Comparison of ENCODE assay signal across 8 cellular contexts in the genomic region with DNA sequence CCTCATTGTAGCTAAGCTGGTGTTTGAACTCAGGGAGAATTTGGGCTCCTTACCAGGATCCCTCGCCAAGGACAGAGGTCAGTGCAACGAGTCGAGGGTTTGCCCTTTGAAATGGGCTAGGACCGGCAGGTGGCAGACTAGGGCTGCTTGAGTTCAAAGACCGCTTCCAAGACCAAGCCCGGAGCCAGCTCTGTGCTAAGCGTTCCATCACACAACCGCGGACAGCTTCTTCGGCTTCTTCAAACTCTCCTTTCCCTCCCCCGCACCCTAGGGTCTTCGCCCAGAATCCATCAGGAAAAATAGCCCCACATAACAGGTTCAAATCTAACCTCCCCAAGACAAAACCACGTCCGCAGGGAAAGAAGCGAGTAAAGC. TPM values are rescaled to one million over a fixed set of nuclear protein-coding genes. Genes with fewer than 3 reads are reported as not detected.
A peak's percentile ranks its signal among the peaks of the same experiment; 100 is the strongest.
DNase-seq lines count a peak whose midpoint lies in the region; ATAC-seq and TF ChIP-seq lines count a peak whose summit lies in the region.

No MANE protein-coding gene starts in this region.

- peak; percentile 91 for ATAC-seq in GM21529 (IDR thresholded peaks at IDR 0.05; ENCODE audit: unreplicated experiment)
- peak; percentile 82 to 90 for ATAC-seq in activated naive CD4-positive, alpha-beta T cell treated with anti-CD3 and anti-CD28 coated beads, Interleukin-2, amount 50 U/mL, for 72 hours

- H4K20me1 ChIP-seq in SK-N-SH (ENCODE audit: insufficient read depth) = no peaks in the 10 kb centered on the region

- H3K9me3 Mint-ChIP-seq in activated naive CD4-positive, alpha-beta T cell treated with anti-CD3 and anti-CD28 coated beads, Interleukin-2, amount 50 U/mL, for 72 hours = no peaks in the 10 kb centered on the region

- peaks cover 5% of the 10 kb centered on the region for H3F3A ChIP-seq in SK-N-SH (replicated peaks; ENCODE audit: insufficient read depth)

- no peaks in the 10 kb centered on the region for H3K9me3 ChIP-seq in SK-N-SH
- H3K9me3 ChIP-seq in thymus (ENCODE audit: control insufficient read depth) = no peaks in the 10 kb centered on the region

- 0% methylated on average over 12 of the region's 15 CpGs for WGBS in SK-N-SH (ENCODE audit: low lambda C conversion rate)
- 2% methylated on average over 15 of the region's 15 CpGs for WGBS in thymus

- TF ChIP-seq CTCF in LNCAP (IDR thresholded peaks at IDR 0.05) = peak; percentile 78
- TF ChIP-seq CTCF in SK-N-SH (IDR thresholded peaks at IDR 0.05) = peak; percentile 77

- H3K27ac Mint-ChIP-seq in activated naive CD4-positive, alpha-beta T cell treated with anti-CD3 and anti-CD28 coated beads, Interleukin-2, amount 50 U/mL, for 72 hours = peak overlapping the region; percentile 52 to 56

- no peak for TF ChIP-seq EP300 in SK-N-SH (IDR thresholded peaks at IDR 0.05; ENCODE audit: borderline replicate concordance in 1 of 2, low read depth in 1 of 2, low read length in 1 of 2)

- POLR2A ChIA-PET in SK-N-SH (lab: Yijun Ruan, JAX) = interaction anchor here (1.2 kb wide), 1 partner anchor 9 kb away, joined by 3 read pairs; no protein-coding TSS in a partner anchor

- DNase-seq in DMS114 treated with DMSO at 0.1 percent for 48 hours (lab: John Stamatoyannopoulos, UW; ENCODE audit: unreplicated experiment) = peak; percentile 51
- DNase-seq in SK-N-SH = peak; percentile 87
- peak; percentile 73 for DNase-seq in activated naive CD4-positive, alpha-beta T cell treated with anti-CD3 and anti-CD28 coated beads, Interleukin-2, amount 50 U/mL, for 72 hours (ENCODE audit: low spot score in 2 of 2)
- DNase-seq in head of caudate nucleus = peak; percentile 78 to 95 (median 88)
- peak; percentile 40 for DNase-seq in occipital lobe (lab: John Stamatoyannopoulos, UW)

- no peaks in the 10 kb centered on the region for H3K9me2 ChIP-seq in SK-N-SH

- no peak overlapping the region for H3K9ac ChIP-seq in SK-N-SH

- no peak overlapping the region for H3K27ac ChIP-seq in SK-N-SH (ENCODE audit: low read depth in 2 of 2, low read length in 1 of 2)
- H3K27ac ChIP-seq in thymus (ENCODE audit: low read depth) = peak overlapping the region; percentile 42

- H3K4me1 ChIP-seq in SK-N-SH (ENCODE audit: control insufficient read depth in 1 of 2, insufficient read depth in 2 of 2, low read depth in 1 of 2, low read length in 1 of 2) (peaks cover 0 to 11% of the 10 kb centered on the region in 2 experiments; a peak in 1 of 4 replicates), thymus (ENCODE audit: control insufficient read depth, insufficient read depth, low read length) (peaks cover 7% of the 10 kb centered on the region)

- H3K4me2 ChIP-seq in SK-N-SH = peak overlapping the region; percentile 100

- CTCF ChIA-PET in SK-N-SH (lab: Yijun Ruan, JAX) = interaction anchor here (0.5 to 15.0 kb wide), 52 partner anchors 9 to 809 kb away, joined by 3 to 439 read pairs (median 4); a partner anchor contains a TSS

- intact Hi-C loops in head of caudate nucleus (cut with DNase I) = loop anchor here (2.0 kb wide), 1 partner anchor 77 kb away; no protein-coding TSS in a partner anchor

- H3K79me2 ChIP-seq in SK-N-SH (ENCODE audit: insufficient read depth) = no peaks in the 10 kb centered on the region

- peaks cover 35% of the 10 kb centered on the region for H3K27me3 ChIP-seq in SK-N-SH (ENCODE audit: insufficient read depth)
- no peaks in the 10 kb centered on the region for H3K27me3 ChIP-seq in thymus (ENCODE audit: control insufficient read depth, insufficient read depth)

- peak; percentile 89 for TF ChIP-seq RAD21 in SK-N-SH (IDR thresholded peaks at IDR 0.05; ENCODE audit: low read length)

- H3K36me3 ChIP-seq in SK-N-SH (replicated peaks in 1 of 2; ENCODE audit: control insufficient read depth in 1 of 2, insufficient read depth in 2 of 2, low read length in 1 of 2) (no peaks in the 10 kb centered on the region), thymus (ENCODE audit: control insufficient read depth, insufficient read depth) (no peaks in the 10 kb centered on the region)

- H3K4me3 ChIP-seq in SK-N-SH (ENCODE audit: low read depth in 2 of 2, low read length in 1 of 2) = peak overlapping the region; percentile 57 to 82
- H3K4me3 ChIP-seq in thymus (ENCODE audit: low read length) = peak overlapping the region; percentile 51

- H2AFZ ChIP-seq in SK-N-SH (ENCODE audit: low read depth) = peak overlapping the region; percentile 99

- peaks cover 4 to 5% of the 10 kb centered on the region in 2 donors for H3K36me3 Mint-ChIP-seq in activated naive CD4-positive, alpha-beta T cell treated with anti-CD3 and anti-CD28 coated beads, Interleukin-2, amount 50 U/mL, for 72 hours

TF ChIP-seq in SK-N-SH, 30 proteins besides CTCF, POLR2A, EP300 and RAD21:
- TF ChIP-seq, protein P1, sequence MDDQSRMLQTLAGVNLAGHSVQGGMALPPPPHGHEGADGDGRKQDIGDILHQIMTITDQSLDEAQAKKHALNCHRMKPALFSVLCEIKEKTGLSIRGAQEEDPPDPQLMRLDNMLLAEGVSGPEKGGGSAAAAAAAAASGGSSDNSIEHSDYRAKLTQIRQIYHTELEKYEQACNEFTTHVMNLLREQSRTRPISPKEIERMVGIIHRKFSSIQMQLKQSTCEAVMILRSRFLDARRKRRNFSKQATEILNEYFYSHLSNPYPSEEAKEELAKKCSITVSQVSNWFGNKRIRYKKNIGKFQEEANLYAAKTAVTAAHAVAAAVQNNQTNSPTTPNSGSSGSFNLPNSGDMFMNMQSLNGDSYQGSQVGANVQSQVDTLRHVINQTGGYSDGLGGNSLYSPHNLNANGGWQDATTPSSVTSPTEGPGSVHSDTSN (IDR thresholded peaks at IDR 0.05) = no peak
- TF ChIP-seq EZH2phosphoT487 (IDR thresholded peaks at IDR 0.05; ENCODE audit: borderline replicate concordance, low read depth) = no peak
- no peak for TF ChIP-seq RXRA (IDR thresholded peaks at IDR 0.05; ENCODE audit: borderline replicate concordance, low read depth)
- TF ChIP-seq MEF2A (IDR thresholded peaks at IDR 0.05; ENCODE audit: borderline replicate concordance, low read depth) = no peak
- no peak for TF ChIP-seq TCF12 (IDR thresholded peaks at IDR 0.05)
- TF ChIP-seq SMC3 (IDR thresholded peaks at IDR 0.05; ENCODE audit: low read depth, low read length) = peak; percentile 91
- 0 out of 2 replicates have a peak, but pooled peaks have one; percentile 6 for TF ChIP-seq MXI1 (IDR thresholded peaks at IDR 0.05; ENCODE audit: low read depth, low read length)
- TF ChIP-seq, protein P2, sequence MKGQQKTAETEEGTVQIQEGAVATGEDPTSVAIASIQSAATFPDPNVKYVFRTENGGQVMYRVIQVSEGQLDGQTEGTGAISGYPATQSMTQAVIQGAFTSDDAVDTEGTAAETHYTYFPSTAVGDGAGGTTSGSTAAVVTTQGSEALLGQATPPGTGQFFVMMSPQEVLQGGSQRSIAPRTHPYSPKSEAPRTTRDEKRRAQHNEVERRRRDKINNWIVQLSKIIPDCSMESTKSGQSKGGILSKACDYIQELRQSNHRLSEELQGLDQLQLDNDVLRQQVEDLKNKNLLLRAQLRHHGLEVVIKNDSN (IDR thresholded peaks at IDR 0.05; ENCODE audit: borderline replicate concordance, low read depth) = no peak
- TF ChIP-seq, protein P3, sequence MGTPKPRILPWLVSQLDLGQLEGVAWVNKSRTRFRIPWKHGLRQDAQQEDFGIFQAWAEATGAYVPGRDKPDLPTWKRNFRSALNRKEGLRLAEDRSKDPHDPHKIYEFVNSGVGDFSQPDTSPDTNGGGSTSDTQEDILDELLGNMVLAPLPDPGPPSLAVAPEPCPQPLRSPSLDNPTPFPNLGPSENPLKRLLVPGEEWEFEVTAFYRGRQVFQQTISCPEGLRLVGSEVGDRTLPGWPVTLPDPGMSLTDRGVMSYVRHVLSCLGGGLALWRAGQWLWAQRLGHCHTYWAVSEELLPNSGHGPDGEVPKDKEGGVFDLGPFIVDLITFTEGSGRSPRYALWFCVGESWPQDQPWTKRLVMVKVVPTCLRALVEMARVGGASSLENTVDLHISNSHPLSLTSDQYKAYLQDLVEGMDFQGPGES (IDR thresholded peaks at IDR 0.05; ENCODE audit: low read depth, low read length) = no peak
TF ChIP-seq in SK-N-SH: peak in this region for 2.

RNA-seq across cellular contexts. Expression of a gene that starts 0.7 kb away (rescaled TPM):
- 0.05 and 0.08 TPM in 2 replicates for polyA plus RNA-seq in SK-N-SH (2012; rRNA removed)
- polyA plus RNA-seq in SK-N-SH (2012; cell fraction: cytosol; rRNA removed) = 0.03 and 0.07 TPM in 2 replicates
- polyA plus RNA-seq in SK-N-SH (2012; cell fraction: nucleus; rRNA removed) = 0.14 TPM in 2 replicates
- 10 to 100 TPM; 11.6 to 18.3 TPM for total RNA-seq in activated naive CD4-positive, alpha-beta T cell treated with anti-CD3 and anti-CD28 coated beads, Interleukin-2, amount 50 U/mL, for 72 hours
- 2.5 TPM for total RNA-seq in occipital lobe
- 5.7 TPM for polyA plus RNA-seq in thymus

RNA-seq across cellular contexts. Expression of a gene that starts 55.4 kb away (rescaled TPM):
- polyA plus RNA-seq in SK-N-SH (2012; rRNA removed) (not detected in 2 replicates), thymus (27.4 TPM)
- not detected in 2 replicates for polyA plus RNA-seq in SK-N-SH (2012; cell fraction: cytosol; rRNA removed)
- polyA plus RNA-seq in SK-N-SH (2012; cell fraction: nucleus; rRNA removed) = not detected in 2 replicates
- 100 to 1,000 TPM in 1 of 2 donors, 10 to 100 TPM in 1; 93.6 to 165 TPM for total RNA-seq in activated naive CD4-positive, alpha-beta T cell treated with anti-CD3 and anti-CD28 coated beads, Interleukin-2, amount 50 U/mL, for 72 hours
- total RNA-seq in occipital lobe = 0.47 TPM

Comparison
In these comparisons a context has a peak if more than half of its experiments do, and no peak if none do; other contexts are left out.
1. RNA of a gene that starts 55.4 kb away (total RNA-seq): 93.6 to 165 TPM in activated naive CD4-positive, alpha-beta T cell treated with anti-CD3 and anti-CD28 coated beads, Interleukin-2, amount 50 U/mL, for 72 hours; 0.47 TPM in occipital lobe (single experiment); every median in the first group is over 10 times any median in the second.
2. Peak in every context shown above with its lines, with median percentiles within 50 percentile points of each other: DNase-seq.